ENCODE assay signal across 9 cellular contexts in genomic region chr19:4584670-4585460, GRCh38. TPM values are rescaled to one million over a fixed set of nuclear protein-coding genes. Genes with fewer than 3 reads are reported as not detected.
A peak's percentile ranks its signal among the peaks of the same experiment; 100 is the strongest.
DNase-seq lines count a peak whose midpoint lies in the region; ATAC-seq, FAIRE-seq and TF ChIP-seq lines count a peak whose summit lies in the region.
"Had no signal": no experiment of that assay in that cellular context is flagged by ENCODE, and none has a peak within 500 bp of the region (broad histone marks: within the 10 kb centered on the region; RNA-seq: fewer than 3 reads in every experiment).

No MANE protein-coding gene starts in this region.

- H3K4me3 ChIP-seq in right atrium auricular region, result peak overlapping the region; percentile 41 to 55
- H3K4me3 ChIP-seq in astrocyte (ENCODE audit: insufficient read depth, low read depth, low read length), result peak overlapping the region; percentile 37
- H3K4me3 ChIP-seq in vagina, result peak overlapping the region; percentile 39 to 42

- no peaks in the 10 kb centered on the region for H3K9me3 ChIP-seq in right atrium auricular region
- no peaks in the 10 kb centered on the region for H3K9me3 ChIP-seq in astrocyte (ENCODE audit: insufficient read depth, low read depth, low read length)
- H3K9me3 ChIP-seq in vagina, result no peaks in the 10 kb centered on the region

- FAIRE-seq in astrocyte (lab: Jason Lieb, UNC), result no peak

- ATAC-seq in Right ventricle myocardium inferior, result no peak
- no peak for ATAC-seq in HG03135 (IDR thresholded peaks at IDR 0.05; ENCODE audit: unreplicated experiment)

- no peak for TF ChIP-seq CTCF in right atrium auricular region (IDR thresholded peaks at IDR 0.05)
- no peak for TF ChIP-seq CTCF in astrocyte (IDR thresholded peaks at IDR 0.05; ENCODE audit: insufficient read depth, low read depth, low read length)
- TF ChIP-seq CTCF in vagina (IDR thresholded peaks at IDR 0.05), result no peak

- no peak overlapping the region for H3K9ac ChIP-seq in astrocyte (ENCODE audit: low read length)

- H3K36me3 Mint-ChIP-seq in astrocyte (ENCODE audit: low read depth, unreplicated experiment), result no peaks in the 10 kb centered on the region

- H3K4me3 Mint-ChIP-seq in astrocyte (ENCODE audit: unreplicated experiment), result peak overlapping the region; percentile 34

- no peaks in the 10 kb centered on the region for H4K20me1 ChIP-seq in astrocyte (ENCODE audit: insufficient read depth, low read length)

- H3K4me2 ChIP-seq in astrocyte (ENCODE audit: low read length), result peak overlapping the region; percentile 77

- TF ChIP-seq POLR2A in vagina (IDR thresholded peaks at IDR 0.05), result no peak

- H3K4me1 Mint-ChIP-seq in astrocyte (ENCODE audit: low read depth, unreplicated experiment), result no peaks in the 10 kb centered on the region

- H3K36me3 ChIP-seq in right atrium auricular region, result no peaks in the 10 kb centered on the region
- H3K36me3 ChIP-seq in astrocyte (ENCODE audit: insufficient read depth, low read length), result no peaks in the 10 kb centered on the region
- no peaks in the 10 kb centered on the region for H3K36me3 ChIP-seq in vagina

- H3K27ac ChIP-seq in right atrium auricular region, result no peak overlapping the region
- H3K27ac ChIP-seq in astrocyte (ENCODE audit: low read depth, low read length), result no peak overlapping the region
- H3K27ac ChIP-seq in vagina, result no peak overlapping the region

- peaks cover 0 to 27% of the 10 kb centered on the region in 2 donors for H3K4me1 ChIP-seq in right atrium auricular region
- H3K4me1 ChIP-seq in astrocyte (ENCODE audit: insufficient read depth, low read length), result peaks cover 6% of the 10 kb centered on the region
- H3K4me1 ChIP-seq in vagina, result peaks cover 16% of the 10 kb centered on the region

- H3K27me3 Mint-ChIP-seq in astrocyte (ENCODE audit: low read depth, unreplicated experiment), result peaks cover 19% of the 10 kb centered on the region

- H3K27me3 ChIP-seq in right atrium auricular region, result peaks cover 0 to 23% of the 10 kb centered on the region in 2 donors
- H3K27me3 ChIP-seq in astrocyte (ENCODE audit: insufficient read depth, low read length), result peaks cover 33% of the 10 kb centered on the region
- H3K27me3 ChIP-seq in vagina, result no peaks in the 10 kb centered on the region

- DNase-seq in right atrium auricular region (ENCODE audit: low spot score) (no peak), Right ventricle myocardium inferior (ENCODE audit: missing footprints) (no peak), astrocyte (ENCODE audit: low read depth) (no peak), left kidney (ENCODE audit: low read depth, low spot score) (peak; percentile 67), vagina (ENCODE audit: extremely low spot score in 2 of 2) (no peak), MV-4-11 (lab: John Stamatoyannopoulos, UW) (no peak), NCI-H1436 treated with DMSO at 0.1 percent for 48 hours (lab: John Stamatoyannopoulos, UW) (no peak)
- DNase-seq: NK-92 treated with Interleukin-12 subunit alpha and Interleukin-12 subunit beta, amount 100 ng/mL, for 24 hours had no signal

- no peaks in the 10 kb centered on the region for H3K9me3 Mint-ChIP-seq in astrocyte (ENCODE audit: unreplicated experiment)

- no peak overlapping the region for H2AFZ ChIP-seq in astrocyte (ENCODE audit: low read depth, low read length)

- H3K27ac Mint-ChIP-seq in astrocyte (ENCODE audit: unreplicated experiment), result no peak overlapping the region

- H3K79me2 ChIP-seq in astrocyte (ENCODE audit: insufficient read depth, low read length), result no peaks in the 10 kb centered on the region

- intact Hi-C loops in Right ventricle myocardium inferior (cut with DNase I) (no loop called here), vagina (cut with DNase I) (no loop called here)

RNA-seq across cellular contexts. Expression of gene SEMA6B, which starts 25.4 kb away (rescaled TPM):
- 10 to 100 TPM in 1 of 2 donors, 1 to 10 TPM in 1; 3.9 to 10.8 TPM for total RNA-seq in right atrium auricular region
- total RNA-seq in Right ventricle myocardium inferior, result 16.7 TPM
- total RNA-seq in astrocyte, result 14.3 and 17.5 TPM in 2 replicates
- total RNA-seq in vagina, result 8.3 TPM

RNA-seq across cellular contexts. Expression of gene LRG1, which starts 45.0 kb away (rescaled TPM):
- total RNA-seq in right atrium auricular region (under 1 TPM in 1 of 2 donors, not detected in 1; 0.67 TPM), Right ventricle myocardium inferior (0.73 TPM), astrocyte (0.14 and 0.19 TPM in 2 replicates), vagina (6.9 TPM)

RNA-seq across cellular contexts. Expression of gene PLIN5, which starts 49.8 kb away (rescaled TPM):
- total RNA-seq in right atrium auricular region (10 to 100 TPM; 21.4 to 43.6 TPM), Right ventricle myocardium inferior (50.4 TPM), astrocyte (not detected in 2 replicates), vagina (8.8 TPM)

RNA-seq across cellular contexts. Expression of gene TNFAIP8L1, which starts 54.5 kb away (rescaled TPM):
- total RNA-seq in right atrium auricular region (1 to 10 TPM; 2.6 to 4.2 TPM), Right ventricle myocardium inferior (4.4 TPM), astrocyte (2.9 and 3.0 TPM in 2 replicates), vagina (13.0 TPM)
